ENCODE assay signal across 8 cellular contexts in genomic region chr2:189674374-189675112, GRCh38. TPM values are rescaled to one million over a fixed set of nuclear protein-coding genes. Genes with fewer than 3 reads are reported as not detected.
DNase-seq lines count a peak whose midpoint lies in the region; ATAC-seq and TF ChIP-seq lines count a peak whose summit lies in the region.

Gene ANKAR (plus strand): TSS chr2:189674670. CDS start chr2:189676491, 1,821 bp downstream.

- TF ChIP-seq CTCF in lower leg skin (IDR thresholded peaks at IDR 0.05), result peak in 1 of 3 donors; percentile 21

- H3K4me3 ChIP-seq in lower leg skin (ENCODE audit: low read depth, poor library complexity, severe bottlenecking), result peak within 1 kb of the TSS; percentile 39

- TF ChIP-seq POLR2A in lower leg skin (IDR thresholded peaks at IDR 0.05), result no peak

- 1 to 2% methylated on average over 45 to 46 of the region's 62 CpGs for WGBS in lower leg skin, 2 donors

- DNase-seq in NCI-H2196 treated with DMSO at 0.1 percent for 48 hours (lab: John Stamatoyannopoulos, UW; ENCODE audit: unreplicated experiment) (peak; percentile 68), dermis microvascular lymphatic vessel endothelial cell (ENCODE audit: low read depth in 2 of 2) (peak; percentile 81 to 94), lower leg skin (ENCODE audit: low spot score in 2 of 2) (peak; percentile 75 to 96), NCI-H2107 (lab: John Stamatoyannopoulos, UW) (no peak)
- DNase-seq in activated CD4-positive, alpha-beta T cell treated with anti-CD3 and anti-CD28 coated beads, Interleukin-2, amount 50 U/mL, for 4 hours, result peak; percentile 70
- DNase-seq in stimulated activated CD4-positive, alpha-beta T cell treated with anti-CD3 and anti-CD28 coated beads, Interleukin-4, amount 100 ng/mL, for 4 hours, result peak; percentile 78 to 80

- ATAC-seq in GM18498 (IDR thresholded peaks at IDR 0.05; ENCODE audit: unreplicated experiment), result peak; percentile 97
- ATAC-seq in HG02852 (IDR thresholded peaks at IDR 0.05; ENCODE audit: unreplicated experiment), result peak; percentile 96

- intact Hi-C loops in lower leg skin (cut with DNase I; ENCODE audit: low total_unique reads), result no loop called here

RNA-seq across cellular contexts. Expression of gene ANKAR, which starts in this region (rescaled TPM):
- total RNA-seq in dermis microvascular lymphatic vessel endothelial cell, result 4.6 and 6.7 TPM in 2 replicates
- 1 to 10 TPM in 3 of 4 donors, under 1 TPM in 1; 0.42 to 5.4 (median 3.4) TPM for total RNA-seq in lower leg skin
